In the genomic region with DNA sequence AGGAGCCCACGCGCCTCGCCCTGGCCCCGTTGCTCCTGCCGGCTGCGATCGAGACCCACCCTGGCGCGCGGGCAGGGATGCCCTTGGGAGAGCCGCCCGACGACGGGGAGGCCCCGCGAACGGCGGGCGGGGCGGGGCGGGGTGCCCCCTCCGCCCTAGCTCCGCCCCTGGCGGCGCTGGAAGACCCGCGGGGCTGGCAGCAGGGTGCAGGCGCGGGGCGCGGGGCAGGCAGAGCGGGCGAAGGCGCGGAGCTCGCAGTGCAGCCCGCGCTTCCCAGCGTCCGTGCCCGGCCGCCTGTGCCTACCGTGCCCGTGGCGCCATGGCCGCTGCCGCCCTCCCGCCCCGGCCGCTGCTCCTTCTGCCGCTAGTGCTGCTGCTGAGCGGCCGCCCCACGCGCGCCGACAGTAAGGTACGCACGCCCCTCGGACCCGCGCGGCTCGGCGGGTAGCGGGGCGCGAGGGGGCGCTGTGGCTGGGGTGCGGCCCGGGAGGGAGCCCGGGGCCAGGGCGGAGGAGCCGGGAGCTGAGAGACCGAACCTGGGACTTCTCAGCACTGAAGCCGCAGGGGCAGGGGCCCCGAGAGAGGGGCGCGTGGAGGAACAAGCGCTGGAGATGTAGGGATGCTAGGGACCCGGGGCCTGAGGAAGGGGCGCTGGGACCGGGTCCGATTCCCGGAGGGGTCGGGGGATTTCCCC, we compare ENCODE assay signal across 1 cellular context.
TF ChIP-seq lines count a peak whose summit lies in the region.

A gene (plus strand): TSS at position 182 of the 694 bp plus-strand sequence. CDS start 138 bp downstream, at position 320.

TF ChIP-seq in A549, 52 proteins besides CTCF, POLR2A, EP300 and RAD21 (continued from another document):
- TF ChIP-seq FOSB (CRISPR knock-in tag; IDR thresholded peaks at IDR 0.05), result no peak
- TF ChIP-seq GATA3 (IDR thresholded peaks at IDR 0.05; ENCODE audit: borderline replicate concordance), result 0 out of 2 replicates have a peak, but pooled peaks have one; percentile 12
- no peak for TF ChIP-seq CBX2 (IDR thresholded peaks at IDR 0.05; ENCODE audit: borderline replicate concordance, low read depth)
- no peak for TF ChIP-seq ZC3H11A (IDR thresholded peaks at IDR 0.05)
- no peak for TF ChIP-seq HEYL (CRISPR knock-in tag; IDR thresholded peaks at IDR 0.05)
- TF ChIP-seq, protein P1, sequence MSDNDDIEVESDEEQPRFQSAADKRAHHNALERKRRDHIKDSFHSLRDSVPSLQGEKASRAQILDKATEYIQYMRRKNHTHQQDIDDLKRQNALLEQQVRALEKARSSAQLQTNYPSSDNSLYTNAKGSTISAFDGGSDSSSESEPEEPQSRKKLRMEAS (IDR thresholded peaks at IDR 0.05), result peak; percentile 28; the same call in 1 of the 2 replicates
- TF ChIP-seq, protein P2, sequence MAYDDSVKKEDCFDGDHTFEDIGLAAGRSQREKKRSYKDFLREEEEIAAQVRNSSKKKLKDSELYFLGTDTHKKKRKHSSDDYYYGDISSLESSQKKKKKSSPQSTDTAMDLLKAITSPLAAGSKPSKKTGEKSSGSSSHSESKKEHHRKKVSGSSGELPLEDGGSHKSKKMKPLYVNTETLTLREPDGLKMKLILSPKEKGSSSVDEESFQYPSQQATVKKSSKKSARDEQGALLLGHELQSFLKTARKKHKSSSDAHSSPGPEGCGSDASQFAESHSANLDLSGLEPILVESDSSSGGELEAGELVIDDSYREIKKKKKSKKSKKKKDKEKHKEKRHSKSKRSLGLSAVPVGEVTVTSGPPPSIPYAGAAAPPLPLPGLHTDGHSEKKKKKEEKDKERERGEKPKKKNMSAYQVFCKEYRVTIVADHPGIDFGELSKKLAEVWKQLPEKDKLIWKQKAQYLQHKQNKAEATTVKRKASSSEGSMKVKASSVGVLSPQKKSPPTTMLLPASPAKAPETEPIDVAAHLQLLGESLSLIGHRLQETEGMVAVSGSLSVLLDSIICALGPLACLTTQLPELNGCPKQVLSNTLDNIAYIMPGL (CRISPR knock-in tag; IDR thresholded peaks at IDR 0.05; ENCODE audit: borderline replicate concordance), result 0 out of 2 replicates have a peak, but pooled peaks have one; percentile 15
- no peak for TF ChIP-seq TFCP2L1 (CRISPR knock-in tag; IDR thresholded peaks at IDR 0.05)
- TF ChIP-seq, protein P3, sequence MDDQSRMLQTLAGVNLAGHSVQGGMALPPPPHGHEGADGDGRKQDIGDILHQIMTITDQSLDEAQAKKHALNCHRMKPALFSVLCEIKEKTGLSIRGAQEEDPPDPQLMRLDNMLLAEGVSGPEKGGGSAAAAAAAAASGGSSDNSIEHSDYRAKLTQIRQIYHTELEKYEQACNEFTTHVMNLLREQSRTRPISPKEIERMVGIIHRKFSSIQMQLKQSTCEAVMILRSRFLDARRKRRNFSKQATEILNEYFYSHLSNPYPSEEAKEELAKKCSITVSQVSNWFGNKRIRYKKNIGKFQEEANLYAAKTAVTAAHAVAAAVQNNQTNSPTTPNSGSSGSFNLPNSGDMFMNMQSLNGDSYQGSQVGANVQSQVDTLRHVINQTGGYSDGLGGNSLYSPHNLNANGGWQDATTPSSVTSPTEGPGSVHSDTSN (IDR thresholded peaks at IDR 0.05), result no peak
- TF ChIP-seq HOXA7 (CRISPR knock-in tag; IDR thresholded peaks at IDR 0.05), result no peak
- TF ChIP-seq ESRRA (IDR thresholded peaks at IDR 0.05; ENCODE audit: borderline replicate concordance, low read length), result no peak
- TF ChIP-seq, protein P4, sequence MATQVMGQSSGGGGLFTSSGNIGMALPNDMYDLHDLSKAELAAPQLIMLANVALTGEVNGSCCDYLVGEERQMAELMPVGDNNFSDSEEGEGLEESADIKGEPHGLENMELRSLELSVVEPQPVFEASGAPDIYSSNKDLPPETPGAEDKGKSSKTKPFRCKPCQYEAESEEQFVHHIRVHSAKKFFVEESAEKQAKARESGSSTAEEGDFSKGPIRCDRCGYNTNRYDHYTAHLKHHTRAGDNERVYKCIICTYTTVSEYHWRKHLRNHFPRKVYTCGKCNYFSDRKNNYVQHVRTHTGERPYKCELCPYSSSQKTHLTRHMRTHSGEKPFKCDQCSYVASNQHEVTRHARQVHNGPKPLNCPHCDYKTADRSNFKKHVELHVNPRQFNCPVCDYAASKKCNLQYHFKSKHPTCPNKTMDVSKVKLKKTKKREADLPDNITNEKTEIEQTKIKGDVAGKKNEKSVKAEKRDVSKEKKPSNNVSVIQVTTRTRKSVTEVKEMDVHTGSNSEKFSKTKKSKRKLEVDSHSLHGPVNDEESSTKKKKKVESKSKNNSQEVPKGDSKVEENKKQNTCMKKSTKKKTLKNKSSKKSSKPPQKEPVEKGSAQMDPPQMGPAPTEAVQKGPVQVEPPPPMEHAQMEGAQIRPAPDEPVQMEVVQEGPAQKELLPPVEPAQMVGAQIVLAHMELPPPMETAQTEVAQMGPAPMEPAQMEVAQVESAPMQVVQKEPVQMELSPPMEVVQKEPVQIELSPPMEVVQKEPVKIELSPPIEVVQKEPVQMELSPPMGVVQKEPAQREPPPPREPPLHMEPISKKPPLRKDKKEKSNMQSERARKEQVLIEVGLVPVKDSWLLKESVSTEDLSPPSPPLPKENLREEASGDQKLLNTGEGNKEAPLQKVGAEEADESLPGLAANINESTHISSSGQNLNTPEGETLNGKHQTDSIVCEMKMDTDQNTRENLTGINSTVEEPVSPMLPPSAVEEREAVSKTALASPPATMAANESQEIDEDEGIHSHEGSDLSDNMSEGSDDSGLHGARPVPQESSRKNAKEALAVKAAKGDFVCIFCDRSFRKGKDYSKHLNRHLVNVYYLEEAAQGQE (IDR thresholded peaks at IDR 0.05), result no peak
- TF ChIP-seq CHD2 (IDR thresholded peaks at IDR 0.05; ENCODE audit: low read length, partially characterized antibody), result no peak
- TF ChIP-seq CHD4 (IDR thresholded peaks at IDR 0.05; ENCODE audit: borderline replicate concordance), result no peak
TF ChIP-seq in A549: peak in this region for 6.
